8 cellular contexts compared by ENCODE assay signal in genomic region chr7:87154166-87154565, GRCh38. TPM values are rescaled to one million over a fixed set of nuclear protein-coding genes. Genes with fewer than 3 reads are reported as not detected.
DNase-seq lines count a peak whose midpoint lies in the region; ATAC-seq and TF ChIP-seq lines count a peak whose summit lies in the region.

No MANE protein-coding gene starts in this region.

- WGBS in liver: 68% methylated on average over 2 of the region's 2 CpGs

- intact Hi-C loops in upper lobe of right lung (cut with DNase I): no loop called here

- H3K27me3 ChIP-seq in liver (ENCODE audit: control insufficient read depth in 4 of 4, insufficient read depth in 4 of 4, low read length in 3 of 4): no peaks in the 10 kb centered on the region
- H3K27me3 ChIP-seq in upper lobe of right lung: no peaks in the 10 kb centered on the region

- H3K4me3 Mint-ChIP-seq in activated naive CD4-positive, alpha-beta T cell treated with anti-CD3 and anti-CD28 coated beads, Interleukin-2, amount 50 U/mL, for 24 hours: peak overlapping the region; percentile 96
- peak overlapping the region; percentile 92 for H3K4me3 Mint-ChIP-seq in activated naive CD8-positive, alpha-beta T cell treated with anti-CD3 and anti-CD28 coated beads for 36 hours

- peaks cover 3% of the 10 kb centered on the region for H3K36me3 Mint-ChIP-seq in activated naive CD4-positive, alpha-beta T cell treated with anti-CD3 and anti-CD28 coated beads, Interleukin-2, amount 50 U/mL, for 24 hours
- peaks cover 19 to 28% of the 10 kb centered on the region in 2 donors for H3K36me3 Mint-ChIP-seq in activated naive CD4-positive, alpha-beta T cell treated with anti-CD3 and anti-CD28 coated beads, Interleukin-2, amount 50 U/mL, for 72 hours
- peaks cover 25% of the 10 kb centered on the region for H3K36me3 Mint-ChIP-seq in activated naive CD8-positive, alpha-beta T cell treated with anti-CD3 and anti-CD28 coated beads for 36 hours

- H3K4me3 ChIP-seq in liver (ENCODE audit: low read depth in 1 of 3, low read length in 3 of 3) (peak overlapping the region in 1 of 3 donors; percentile 3), upper lobe of right lung (peak overlapping the region; percentile 77)

- POLR2A ChIA-PET in HEK293T (lab: Yijun Ruan, JAX): interaction anchor here (3.6 kb wide), 1 partner anchor 66 kb away, joined by 29 read pairs; the partner anchor contains the start of gene TMEM243

- TF ChIP-seq CTCF in liver (IDR thresholded peaks at IDR 0.05; ENCODE audit: low read depth, low read length, missing input control): no peak
- no peak for TF ChIP-seq CTCF in upper lobe of right lung (IDR thresholded peaks at IDR 0.05)

- H3K4me1 ChIP-seq in liver (ENCODE audit: control insufficient read depth in 4 of 4, insufficient read depth in 4 of 4, low read length in 3 of 4) (peaks cover 3 to 39% (median 25%) of the 10 kb centered on the region in 4 donors), upper lobe of right lung (peaks cover 46% of the 10 kb centered on the region)

- peak overlapping the region; percentile 32 for H3K27ac Mint-ChIP-seq in activated naive CD4-positive, alpha-beta T cell treated with anti-CD3 and anti-CD28 coated beads, Interleukin-2, amount 50 U/mL, for 24 hours
- no peak overlapping the region for H3K27ac Mint-ChIP-seq in activated naive CD4-positive, alpha-beta T cell treated with anti-CD3 and anti-CD28 coated beads, Interleukin-2, amount 50 U/mL, for 72 hours
- no peak overlapping the region for H3K27ac Mint-ChIP-seq in activated naive CD8-positive, alpha-beta T cell treated with anti-CD3 and anti-CD28 coated beads for 36 hours

- peaks cover 57% of the 10 kb centered on the region for H3K4me1 Mint-ChIP-seq in activated naive CD4-positive, alpha-beta T cell treated with anti-CD3 and anti-CD28 coated beads, Interleukin-2, amount 50 U/mL, for 24 hours
- H3K4me1 Mint-ChIP-seq in activated naive CD8-positive, alpha-beta T cell treated with anti-CD3 and anti-CD28 coated beads for 36 hours: peaks cover 32% of the 10 kb centered on the region

- no peaks in the 10 kb centered on the region for H3K9me3 Mint-ChIP-seq in activated naive CD4-positive, alpha-beta T cell treated with anti-CD3 and anti-CD28 coated beads, Interleukin-2, amount 50 U/mL, for 24 hours
- H3K9me3 Mint-ChIP-seq in activated naive CD4-positive, alpha-beta T cell treated with anti-CD3 and anti-CD28 coated beads, Interleukin-2, amount 50 U/mL, for 72 hours: no peaks in the 10 kb centered on the region
- no peaks in the 10 kb centered on the region for H3K9me3 Mint-ChIP-seq in activated naive CD8-positive, alpha-beta T cell treated with anti-CD3 and anti-CD28 coated beads for 36 hours

- H3K27ac ChIP-seq in liver (ENCODE audit: low read depth in 1 of 2, low read length in 2 of 2) (no peak overlapping the region), upper lobe of right lung (peak overlapping the region; percentile 32)

- H3K9me3 ChIP-seq in liver (ENCODE audit: control insufficient read depth in 4 of 4, low read length in 3 of 4) (no peaks in the 10 kb centered on the region), upper lobe of right lung (no peaks in the 10 kb centered on the region)

- H3K9ac ChIP-seq in liver (ENCODE audit: low read depth in 1 of 2, low read length in 2 of 2): peak overlapping the region; percentile 88 to 95

- DNase-seq in activated naive CD4-positive, alpha-beta T cell treated with anti-CD3 and anti-CD28 coated beads, Interleukin-2, amount 50 U/mL, for 72 hours (ENCODE audit: low spot score in 2 of 2): no peak
- no peak for DNase-seq in activated naive CD8-positive, alpha-beta T cell treated with anti-CD3 and anti-CD28 coated beads for 36 hours
- DNase-seq in upper lobe of right lung: no peak
- no peak for DNase-seq in GDM1 (lab: John Stamatoyannopoulos, UW)
- DNase-seq in DMS79 (lab: John Stamatoyannopoulos, UW): no peak
- no peak for DNase-seq in HEK293T (ENCODE audit: extremely low spot score)

- CTCF ChIA-PET in HEK293T (lab: Yijun Ruan, JAX): interaction anchor here (0.6 kb wide), 1 partner anchor 1951 kb away, joined by 4 read pairs; no protein-coding TSS in a partner anchor

- ATAC-seq in activated naive CD4-positive, alpha-beta T cell treated with anti-CD3 and anti-CD28 coated beads, Interleukin-2, amount 50 U/mL, for 72 hours: no peak
- no peak for ATAC-seq in upper lobe of right lung

- H3K36me3 ChIP-seq in liver (ENCODE audit: control insufficient read depth in 4 of 4, insufficient read depth in 3 of 4, low read depth in 1 of 4, low read length in 3 of 4) (no peaks in the 10 kb centered on the region), upper lobe of right lung (no peaks in the 10 kb centered on the region)

- no peak for TF ChIP-seq RAD21 in liver (IDR thresholded peaks at IDR 0.05)

- no peaks in the 10 kb centered on the region for H3K27me3 Mint-ChIP-seq in activated naive CD4-positive, alpha-beta T cell treated with anti-CD3 and anti-CD28 coated beads, Interleukin-2, amount 50 U/mL, for 24 hours
- no peaks in the 10 kb centered on the region for H3K27me3 Mint-ChIP-seq in activated naive CD8-positive, alpha-beta T cell treated with anti-CD3 and anti-CD28 coated beads for 36 hours

TF ChIP-seq in liver, 16 proteins besides CTCF, POLR2A, EP300 and RAD21:
- TF ChIP-seq ATF3 (IDR thresholded peaks at IDR 0.05) (no peak), HNF4A (conservative IDR thresholded peaks at IDR 0.05) (no peak)

TF ChIP-seq in HEK293T, 16 proteins besides CTCF, POLR2A, EP300 and RAD21:
- TF ChIP-seq FOXA1 (IDR thresholded peaks at IDR 0.05): no peak

RNA-seq across cellular contexts. Expression of gene DMTF1, which starts 1.9 kb away (rescaled TPM):
- total RNA-seq in activated naive CD4-positive, alpha-beta T cell treated with anti-CD3 and anti-CD28 coated beads, Interleukin-2, amount 50 U/mL, for 72 hours: 100 to 1,000 TPM in 1 of 2 donors, 10 to 100 TPM in 1; 85.1 to 106 TPM
- 10 to 100 TPM; 57.1 to 59.9 TPM for total RNA-seq in activated naive CD8-positive, alpha-beta T cell treated with anti-CD3 and anti-CD28 coated beads for 36 hours
- total RNA-seq in liver (10 to 100 TPM; 35.3 to 54.6 TPM), upper lobe of right lung (82.8 TPM)
- polyA plus RNA-seq in liver: 10 to 100 TPM in 1 of 2 donors, 1 to 10 TPM in 1; 6.5 to 16.6 TPM
